Comparison of ENCODE assay signal across 1 cellular context in the genomic region with DNA sequence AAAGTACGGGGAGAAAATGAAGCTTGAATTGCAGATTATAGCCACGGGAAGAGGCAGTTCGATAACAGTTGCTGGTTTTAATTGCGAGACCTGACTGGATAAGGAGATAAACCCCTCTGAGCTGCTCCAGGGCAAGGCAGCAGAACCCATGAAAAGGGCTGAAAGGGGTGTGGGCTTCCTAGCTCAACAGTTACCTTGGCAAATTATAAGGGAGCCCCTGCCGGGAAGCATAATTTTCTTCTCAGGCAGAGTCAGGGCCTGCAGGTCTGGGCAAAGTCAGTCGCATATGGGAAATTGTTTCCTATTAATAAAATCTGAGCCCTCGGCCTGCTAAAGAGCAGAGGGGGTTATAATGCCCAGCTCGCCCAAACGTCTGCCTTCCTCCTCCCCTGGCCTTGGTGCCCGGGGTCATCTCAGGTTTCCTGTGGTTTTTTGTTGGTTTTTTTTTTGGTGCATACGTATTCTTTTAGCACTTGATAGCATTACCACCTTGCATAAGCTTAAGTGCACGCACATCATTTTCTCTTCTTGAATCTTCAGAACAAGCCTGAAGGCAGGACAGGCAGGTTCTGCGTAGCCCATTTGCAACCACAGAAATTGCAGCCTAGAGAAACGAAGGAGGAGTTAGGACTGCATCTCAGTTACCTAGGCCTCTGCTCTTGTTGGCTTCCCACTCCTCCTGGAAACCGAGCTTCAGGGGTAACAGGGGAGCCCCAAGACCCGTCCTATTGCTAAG.
TF ChIP-seq lines count a peak whose summit lies in the region.

No MANE protein-coding gene starts in this region.

TF ChIP-seq in IMR-90, 13 proteins besides CTCF, POLR2A, EP300 and RAD21 (continued from another document):
- TF ChIP-seq, protein P1, sequence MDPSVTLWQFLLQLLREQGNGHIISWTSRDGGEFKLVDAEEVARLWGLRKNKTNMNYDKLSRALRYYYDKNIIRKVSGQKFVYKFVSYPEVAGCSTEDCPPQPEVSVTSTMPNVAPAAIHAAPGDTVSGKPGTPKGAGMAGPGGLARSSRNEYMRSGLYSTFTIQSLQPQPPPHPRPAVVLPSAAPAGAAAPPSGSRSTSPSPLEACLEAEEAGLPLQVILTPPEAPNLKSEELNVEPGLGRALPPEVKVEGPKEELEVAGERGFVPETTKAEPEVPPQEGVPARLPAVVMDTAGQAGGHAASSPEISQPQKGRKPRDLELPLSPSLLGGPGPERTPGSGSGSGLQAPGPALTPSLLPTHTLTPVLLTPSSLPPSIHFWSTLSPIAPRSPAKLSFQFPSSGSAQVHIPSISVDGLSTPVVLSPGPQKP (IDR thresholded peaks at IDR 0.05; ENCODE audit: borderline replicate concordance, low read depth, low read length): no peak
- TF ChIP-seq MAFK (IDR thresholded peaks at IDR 0.05; ENCODE audit: low read depth, low read length): no peak
- TF ChIP-seq MAZ (IDR thresholded peaks at IDR 0.05; ENCODE audit: borderline replicate concordance, low read depth, low read length): no peak
TF ChIP-seq in IMR-90: peak in this region for 0.
